1 cellular context compared by ENCODE assay signal in the genomic region with DNA sequence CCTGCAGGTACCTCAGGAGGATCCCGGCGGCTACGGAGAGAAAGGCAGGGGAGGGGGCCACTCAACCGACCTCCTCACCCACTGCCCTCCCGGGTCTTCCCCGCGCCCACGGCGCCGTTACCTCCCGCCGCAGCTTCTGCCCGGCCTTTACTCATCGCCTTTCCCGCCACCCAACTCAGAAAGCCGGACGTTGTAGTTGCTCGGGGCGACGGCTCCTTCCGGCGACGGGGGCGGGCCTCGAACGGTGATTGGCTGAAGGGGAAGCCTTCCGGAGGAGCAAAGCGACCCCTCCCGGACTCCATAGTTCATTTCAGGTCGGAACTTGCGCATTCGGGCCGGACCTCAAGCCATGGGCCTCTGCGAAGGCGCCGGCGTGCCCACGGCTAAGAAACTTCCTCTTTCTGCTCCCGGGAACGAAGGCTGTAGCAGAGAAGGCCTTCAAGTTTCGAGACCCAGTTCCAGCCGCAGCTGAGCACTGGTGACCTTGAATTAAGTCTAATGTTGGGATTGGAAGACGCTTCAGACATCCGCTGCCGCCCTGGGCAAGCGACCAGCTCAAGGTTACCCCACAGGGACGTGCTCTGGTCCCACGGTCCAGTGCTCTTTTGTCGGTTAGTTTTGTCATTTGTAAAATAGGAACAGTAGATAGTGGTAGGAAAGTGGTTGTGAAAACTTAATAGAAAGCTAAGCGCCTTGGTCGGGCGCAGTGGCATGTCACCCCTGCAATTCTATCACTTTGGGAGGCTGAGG.
TF ChIP-seq lines count a peak whose summit lies in the region.

A gene with protein sequence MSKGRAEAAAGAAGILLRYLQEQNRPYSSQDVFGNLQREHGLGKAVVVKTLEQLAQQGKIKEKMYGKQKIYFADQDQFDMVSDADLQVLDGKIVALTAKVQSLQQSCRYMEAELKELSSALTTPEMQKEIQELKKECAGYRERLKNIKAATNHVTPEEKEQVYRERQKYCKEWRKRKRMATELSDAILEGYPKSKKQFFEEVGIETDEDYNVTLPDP (minus strand): TSS at position 198 of the 750 bp plus-strand sequence. CDS start 43 bp downstream, at position 155.

TF ChIP-seq in GM23338, 12 proteins besides CTCF, POLR2A, EP300 and RAD21:
- TF ChIP-seq, protein P1, sequence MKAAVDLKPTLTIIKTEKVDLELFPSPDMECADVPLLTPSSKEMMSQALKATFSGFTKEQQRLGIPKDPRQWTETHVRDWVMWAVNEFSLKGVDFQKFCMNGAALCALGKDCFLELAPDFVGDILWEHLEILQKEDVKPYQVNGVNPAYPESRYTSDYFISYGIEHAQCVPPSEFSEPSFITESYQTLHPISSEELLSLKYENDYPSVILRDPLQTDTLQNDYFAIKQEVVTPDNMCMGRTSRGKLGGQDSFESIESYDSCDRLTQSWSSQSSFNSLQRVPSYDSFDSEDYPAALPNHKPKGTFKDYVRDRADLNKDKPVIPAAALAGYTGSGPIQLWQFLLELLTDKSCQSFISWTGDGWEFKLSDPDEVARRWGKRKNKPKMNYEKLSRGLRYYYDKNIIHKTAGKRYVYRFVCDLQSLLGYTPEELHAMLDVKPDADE (IDR thresholded peaks at IDR 0.05): peak; percentile 61
- TF ChIP-seq JUNB (IDR thresholded peaks at IDR 0.05; ENCODE audit: unreplicated experiment): no peak
- TF ChIP-seq, protein P2, sequence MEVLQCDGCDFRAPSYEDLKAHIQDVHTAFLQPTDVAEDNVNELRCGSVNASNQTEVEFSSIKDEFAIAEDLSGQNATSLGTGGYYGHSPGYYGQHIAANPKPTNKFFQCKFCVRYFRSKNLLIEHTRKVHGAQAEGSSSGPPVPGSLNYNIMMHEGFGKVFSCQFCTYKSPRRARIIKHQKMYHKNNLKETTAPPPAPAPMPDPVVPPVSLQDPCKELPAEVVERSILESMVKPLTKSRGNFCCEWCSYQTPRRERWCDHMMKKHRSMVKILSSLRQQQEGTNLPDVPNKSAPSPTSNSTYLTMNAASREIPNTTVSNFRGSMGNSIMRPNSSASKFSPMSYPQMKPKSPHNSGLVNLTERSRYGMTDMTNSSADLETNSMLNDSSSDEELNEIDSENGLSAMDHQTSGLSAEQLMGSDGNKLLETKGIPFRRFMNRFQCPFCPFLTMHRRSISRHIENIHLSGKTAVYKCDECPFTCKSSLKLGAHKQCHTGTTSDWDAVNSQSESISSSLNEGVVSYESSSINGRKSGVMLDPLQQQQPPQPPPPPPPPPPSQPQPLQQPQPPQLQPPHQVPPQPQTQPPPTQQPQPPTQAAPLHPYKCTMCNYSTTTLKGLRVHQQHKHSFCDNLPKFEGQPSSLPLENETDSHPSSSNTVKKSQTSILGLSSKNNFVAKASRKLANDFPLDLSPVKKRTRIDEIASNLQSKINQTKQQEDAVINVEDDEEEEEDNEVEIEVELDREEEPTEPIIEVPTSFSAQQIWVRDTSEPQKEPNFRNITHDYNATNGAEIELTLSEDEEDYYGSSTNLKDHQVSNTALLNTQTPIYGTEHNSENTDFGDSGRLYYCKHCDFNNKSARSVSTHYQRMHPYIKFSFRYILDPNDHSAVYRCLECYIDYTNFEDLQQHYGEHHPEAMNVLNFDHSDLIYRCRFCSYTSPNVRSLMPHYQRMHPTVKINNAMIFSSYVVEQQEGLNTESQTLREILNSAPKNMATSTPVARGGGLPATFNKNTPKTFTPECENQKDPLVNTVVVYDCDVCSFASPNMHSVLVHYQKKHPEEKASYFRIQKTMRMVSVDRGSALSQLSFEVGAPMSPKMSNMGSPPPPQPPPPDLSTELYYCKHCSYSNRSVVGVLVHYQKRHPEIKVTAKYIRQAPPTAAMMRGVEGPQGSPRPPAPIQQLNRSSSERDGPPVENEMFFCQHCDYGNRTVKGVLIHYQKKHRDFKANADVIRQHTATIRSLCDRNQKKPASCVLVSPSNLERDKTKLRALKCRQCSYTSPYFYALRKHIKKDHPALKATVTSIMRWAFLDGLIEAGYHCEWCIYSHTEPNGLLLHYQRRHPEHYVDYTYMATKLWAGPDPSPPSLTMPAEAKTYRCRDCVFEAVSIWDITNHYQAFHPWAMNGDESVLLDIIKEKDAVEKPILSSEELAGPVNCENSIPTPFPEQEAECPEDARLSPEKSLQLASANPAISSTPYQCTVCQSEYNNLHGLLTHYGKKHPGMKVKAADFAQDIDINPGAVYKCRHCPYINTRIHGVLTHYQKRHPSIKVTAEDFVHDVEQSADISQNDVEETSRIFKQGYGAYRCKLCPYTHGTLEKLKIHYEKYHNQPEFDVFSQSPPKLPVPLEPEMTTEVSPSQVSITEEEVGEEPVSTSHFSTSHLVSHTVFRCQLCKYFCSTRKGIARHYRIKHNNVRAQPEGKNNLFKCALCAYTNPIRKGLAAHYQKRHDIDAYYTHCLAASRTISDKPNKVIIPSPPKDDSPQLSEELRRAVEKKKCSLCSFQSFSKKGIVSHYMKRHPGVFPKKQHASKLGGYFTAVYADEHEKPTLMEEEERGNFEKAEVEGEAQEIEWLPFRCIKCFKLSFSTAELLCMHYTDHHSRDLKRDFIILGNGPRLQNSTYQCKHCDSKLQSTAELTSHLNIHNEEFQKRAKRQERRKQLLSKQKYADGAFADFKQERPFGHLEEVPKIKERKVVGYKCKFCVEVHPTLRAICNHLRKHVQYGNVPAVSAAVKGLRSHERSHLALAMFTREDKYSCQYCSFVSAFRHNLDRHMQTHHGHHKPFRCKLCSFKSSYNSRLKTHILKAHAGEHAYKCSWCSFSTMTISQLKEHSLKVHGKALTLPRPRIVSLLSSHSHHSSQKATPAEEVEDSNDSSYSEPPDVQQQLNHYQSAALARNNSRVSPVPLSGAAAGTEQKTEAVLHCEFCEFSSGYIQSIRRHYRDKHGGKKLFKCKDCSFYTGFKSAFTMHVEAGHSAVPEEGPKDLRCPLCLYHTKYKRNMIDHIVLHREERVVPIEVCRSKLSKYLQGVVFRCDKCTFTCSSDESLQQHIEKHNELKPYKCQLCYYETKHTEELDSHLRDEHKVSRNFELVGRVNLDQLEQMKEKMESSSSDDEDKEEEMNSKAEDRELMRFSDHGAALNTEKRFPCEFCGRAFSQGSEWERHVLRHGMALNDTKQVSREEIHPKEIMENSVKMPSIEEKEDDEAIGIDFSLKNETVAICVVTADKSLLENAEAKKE (CRISPR knock-in tag; IDR thresholded peaks at IDR 0.05): no peak
- peak; percentile 67 for TF ChIP-seq CREB1 (CRISPR knock-in tag; IDR thresholded peaks at IDR 0.05; ENCODE audit: low read depth)
- TF ChIP-seq POLR2AphosphoS5 (IDR thresholded peaks at IDR 0.05; ENCODE audit: low read depth): peak; percentile 89
TF ChIP-seq in GM23338: peak in this region for 3.
